In the genomic region with DNA sequence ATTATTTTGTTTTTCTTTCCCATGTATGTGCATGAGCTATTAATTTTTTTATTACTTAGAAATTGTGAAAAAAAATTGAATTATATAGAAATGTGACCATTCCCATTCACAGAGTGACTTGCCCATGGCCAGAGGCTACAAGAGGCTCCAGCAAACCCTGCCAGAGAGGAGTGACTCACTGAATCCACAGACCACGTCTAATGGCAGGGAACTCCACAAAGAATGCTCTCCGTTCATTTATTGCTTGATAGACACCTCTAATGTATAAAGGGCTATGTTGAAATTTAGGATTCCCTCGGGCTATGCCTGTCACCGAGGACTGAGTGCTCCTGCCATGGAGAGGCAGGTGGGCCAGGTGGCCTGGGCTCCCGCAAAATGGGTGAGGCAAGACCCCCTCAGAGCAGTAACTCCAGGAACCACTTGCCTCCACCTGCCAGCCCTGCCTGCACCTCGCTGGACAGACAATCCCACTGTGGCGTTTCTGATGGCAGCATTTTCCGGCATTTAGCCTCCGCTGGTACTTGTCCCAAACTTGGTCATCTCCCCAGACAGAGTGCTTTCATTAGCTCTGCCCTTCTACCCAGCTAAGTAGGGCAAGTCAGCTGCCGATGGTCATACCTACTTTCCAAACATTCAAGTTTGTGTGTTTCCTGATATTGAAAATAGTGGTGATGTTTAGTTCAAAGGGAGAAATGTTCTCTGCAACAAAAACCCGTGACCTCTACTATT, we compare ENCODE assay signal across 12 cellular contexts.
DNase-seq lines count a peak whose midpoint lies in the region; ATAC-seq and TF ChIP-seq lines count a peak whose summit lies in the region.
"Had no signal": no experiment of that assay in that cellular context is flagged by ENCODE, and none has a peak within 500 bp of the region (broad histone marks: within the 10 kb centered on the region; RNA-seq: fewer than 3 reads in every experiment).

No MANE protein-coding gene starts in this region.

- H3K27ac Mint-ChIP-seq in HFFc6 = peak overlapping the region; percentile 72

- peak overlapping the region; percentile 40; the same call in 1 of the 2 replicates for H3K4me3 Mint-ChIP-seq in HFFc6

- H3K36me3 ChIP-seq in SK-N-SH (replicated peaks in 1 of 2; ENCODE audit: control insufficient read depth in 1 of 2, insufficient read depth in 2 of 2, low read length in 1 of 2) (no peaks in the 10 kb centered on the region), uterus (no peaks in the 10 kb centered on the region)

- no peak overlapping the region for H3K9ac ChIP-seq in SK-N-SH

- no peaks in the 10 kb centered on the region for H3K9me2 ChIP-seq in SK-N-SH

- no peaks in the 10 kb centered on the region for H3K79me2 ChIP-seq in SK-N-SH (ENCODE audit: insufficient read depth)

- CTCF ChIA-PET in SK-N-SH (lab: Yijun Ruan, JAX) = interaction anchor here (0.6 to 2.7 kb wide), 5 partner anchors 12 to 198 kb away, joined by 3 to 10 read pairs (median 3); no protein-coding TSS in a partner anchor

- POLR2A ChIA-PET in SK-N-SH (lab: Yijun Ruan, JAX) = no interaction called here

- peak; percentile 55 to 87 for ATAC-seq in left cardiac atrium
- no peak for ATAC-seq in GM18858 (IDR thresholded peaks at IDR 0.05; ENCODE audit: unreplicated experiment)
- ATAC-seq: stimulated activated naive CD8-positive, alpha-beta T cell treated with anti-CD3 and anti-CD28 coated beads, Interleukin-15, Interleukin-2, amounts not matched to agents 100 U/mL and 50 U/mL, for 24 hours had no signal

- H3K27ac ChIP-seq in SK-N-SH (ENCODE audit: low read depth in 2 of 2, low read length in 1 of 2) (no peak overlapping the region; a peak in 1 of 4 replicates), uterus (no peak overlapping the region)
- H3K27ac ChIP-seq: C4-2B had no signal

- H3F3A ChIP-seq in SK-N-SH (replicated peaks; ENCODE audit: insufficient read depth) = peaks cover 15% of the 10 kb centered on the region

- no peak for TF ChIP-seq RAD21 in SK-N-SH (IDR thresholded peaks at IDR 0.05; ENCODE audit: low read length)

- no peaks in the 10 kb centered on the region for H3K9me3 ChIP-seq in SK-N-SH
- no peaks in the 10 kb centered on the region for H3K9me3 ChIP-seq in uterus

- H3K4me2 ChIP-seq in SK-N-SH = no peak overlapping the region

- peak; percentile 45 for DNase-seq in AG08396 (ENCODE audit: low spot score)
- peak; percentile 85 for DNase-seq in HFFc6
- no peak for DNase-seq in SK-N-SH
- no peak for DNase-seq in left cardiac atrium
- no peak for DNase-seq in uterus
- no peak for DNase-seq in HUDEP-2 (lab: John Stamatoyannopoulos, UW; ENCODE audit: unreplicated experiment in 76 of 76)
- no peak for DNase-seq in NCI-H128 (lab: John Stamatoyannopoulos, UW; ENCODE audit: unreplicated experiment)
- DNase-seq: head of caudate nucleus; NCI-H1105 treated with DMSO at 0.1 percent for 48 hours; stimulated activated naive CD8-positive, alpha-beta T cell treated with anti-CD3 and anti-CD28 coated beads, Interleukin-15, Interleukin-2, amounts not matched to agents 100 U/mL and 50 U/mL, for 24 hours had no signal

- H3K27me3 ChIP-seq in SK-N-SH (ENCODE audit: insufficient read depth) (no peaks in the 10 kb centered on the region), uterus (no peaks in the 10 kb centered on the region)

- H3K4me3 ChIP-seq in SK-N-SH (ENCODE audit: low read depth in 2 of 2, low read length in 1 of 2) (no peak overlapping the region), uterus (no peak overlapping the region)

- peaks cover 29% of the 10 kb centered on the region for H3K36me3 Mint-ChIP-seq in HFFc6 (ENCODE audit: low read depth)

- H4K20me1 ChIP-seq in SK-N-SH (ENCODE audit: insufficient read depth) = no peaks in the 10 kb centered on the region

- no peak for TF ChIP-seq POLR2A in uterus (IDR thresholded peaks at IDR 0.05)

- H2AFZ ChIP-seq in SK-N-SH (ENCODE audit: low read depth) = no peak overlapping the region

- peaks cover 2% of the 10 kb centered on the region; the same call in 1 of the 2 replicates for H3K27me3 Mint-ChIP-seq in HFFc6 (ENCODE audit: insufficient read depth)

- 76% methylated on average over 11 of the region's 11 CpGs for WGBS in SK-N-SH (ENCODE audit: low lambda C conversion rate)

- peaks cover 18% of the 10 kb centered on the region for H3K9me3 Mint-ChIP-seq in HFFc6

- TF ChIP-seq CTCF in HFFc6 (IDR thresholded peaks at IDR 0.05) = no peak
- TF ChIP-seq CTCF in SK-N-SH (IDR thresholded peaks at IDR 0.05) = no peak
- no peak for TF ChIP-seq CTCF in uterus (IDR thresholded peaks at IDR 0.05)

- peaks cover 62% of the 10 kb centered on the region for H3K4me1 Mint-ChIP-seq in HFFc6 (ENCODE audit: low read depth)

- TF ChIP-seq EP300 in SK-N-SH (IDR thresholded peaks at IDR 0.05; ENCODE audit: borderline replicate concordance in 1 of 2, low read depth in 1 of 2, low read length in 1 of 2) = no peak

- intact Hi-C loops in left cardiac atrium (cut with DNase I) (no loop called here), uterus (cut with DNase I; ENCODE audit: low total_unique reads) (loop anchor here (5.0 kb wide), 1 partner anchor 66 kb away; no protein-coding TSS in a partner anchor)

- H3K4me1 ChIP-seq in SK-N-SH (ENCODE audit: control insufficient read depth in 1 of 2, insufficient read depth in 2 of 2, low read depth in 1 of 2, low read length in 1 of 2) (peaks cover 10 to 28% of the 10 kb centered on the region in 2 experiments; a peak in 3 of 4 replicates), uterus (no peaks in the 10 kb centered on the region)

TF ChIP-seq in SK-N-SH, 30 proteins besides CTCF, POLR2A, EP300 and RAD21:
- TF ChIP-seq MEF2A (IDR thresholded peaks at IDR 0.05; ENCODE audit: borderline replicate concordance, low read depth) = no peak
- TF ChIP-seq, protein P1, sequence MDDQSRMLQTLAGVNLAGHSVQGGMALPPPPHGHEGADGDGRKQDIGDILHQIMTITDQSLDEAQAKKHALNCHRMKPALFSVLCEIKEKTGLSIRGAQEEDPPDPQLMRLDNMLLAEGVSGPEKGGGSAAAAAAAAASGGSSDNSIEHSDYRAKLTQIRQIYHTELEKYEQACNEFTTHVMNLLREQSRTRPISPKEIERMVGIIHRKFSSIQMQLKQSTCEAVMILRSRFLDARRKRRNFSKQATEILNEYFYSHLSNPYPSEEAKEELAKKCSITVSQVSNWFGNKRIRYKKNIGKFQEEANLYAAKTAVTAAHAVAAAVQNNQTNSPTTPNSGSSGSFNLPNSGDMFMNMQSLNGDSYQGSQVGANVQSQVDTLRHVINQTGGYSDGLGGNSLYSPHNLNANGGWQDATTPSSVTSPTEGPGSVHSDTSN (IDR thresholded peaks at IDR 0.05) = 0 out of 2 replicates have a peak, but pooled peaks have one; percentile 15
- TF ChIP-seq FOSL2 (IDR thresholded peaks at IDR 0.05; ENCODE audit: borderline replicate concordance, low read depth) = peak; percentile 62; the same call in 1 of the 2 replicates
- no peak for TF ChIP-seq RXRA (IDR thresholded peaks at IDR 0.05; ENCODE audit: borderline replicate concordance, low read depth)
- no peak for TF ChIP-seq EZH2phosphoT487 (IDR thresholded peaks at IDR 0.05; ENCODE audit: borderline replicate concordance, low read depth)
- no peak for TF ChIP-seq CHD2 (IDR thresholded peaks at IDR 0.05; ENCODE audit: low read length, partially characterized antibody)
- TF ChIP-seq SIN3A (IDR thresholded peaks at IDR 0.05; ENCODE audit: borderline replicate concordance, low read depth, low read length) = no peak
- no peak for TF ChIP-seq MXI1 (IDR thresholded peaks at IDR 0.05; ENCODE audit: low read depth, low read length)
- TF ChIP-seq FOXM1 (IDR thresholded peaks at IDR 0.05; ENCODE audit: low read depth) = no peak
- TF ChIP-seq NFIC (IDR thresholded peaks at IDR 0.05; ENCODE audit: borderline replicate concordance) = peak; percentile 21; the same call in 1 of the 2 replicates
- TF ChIP-seq, protein P2, sequence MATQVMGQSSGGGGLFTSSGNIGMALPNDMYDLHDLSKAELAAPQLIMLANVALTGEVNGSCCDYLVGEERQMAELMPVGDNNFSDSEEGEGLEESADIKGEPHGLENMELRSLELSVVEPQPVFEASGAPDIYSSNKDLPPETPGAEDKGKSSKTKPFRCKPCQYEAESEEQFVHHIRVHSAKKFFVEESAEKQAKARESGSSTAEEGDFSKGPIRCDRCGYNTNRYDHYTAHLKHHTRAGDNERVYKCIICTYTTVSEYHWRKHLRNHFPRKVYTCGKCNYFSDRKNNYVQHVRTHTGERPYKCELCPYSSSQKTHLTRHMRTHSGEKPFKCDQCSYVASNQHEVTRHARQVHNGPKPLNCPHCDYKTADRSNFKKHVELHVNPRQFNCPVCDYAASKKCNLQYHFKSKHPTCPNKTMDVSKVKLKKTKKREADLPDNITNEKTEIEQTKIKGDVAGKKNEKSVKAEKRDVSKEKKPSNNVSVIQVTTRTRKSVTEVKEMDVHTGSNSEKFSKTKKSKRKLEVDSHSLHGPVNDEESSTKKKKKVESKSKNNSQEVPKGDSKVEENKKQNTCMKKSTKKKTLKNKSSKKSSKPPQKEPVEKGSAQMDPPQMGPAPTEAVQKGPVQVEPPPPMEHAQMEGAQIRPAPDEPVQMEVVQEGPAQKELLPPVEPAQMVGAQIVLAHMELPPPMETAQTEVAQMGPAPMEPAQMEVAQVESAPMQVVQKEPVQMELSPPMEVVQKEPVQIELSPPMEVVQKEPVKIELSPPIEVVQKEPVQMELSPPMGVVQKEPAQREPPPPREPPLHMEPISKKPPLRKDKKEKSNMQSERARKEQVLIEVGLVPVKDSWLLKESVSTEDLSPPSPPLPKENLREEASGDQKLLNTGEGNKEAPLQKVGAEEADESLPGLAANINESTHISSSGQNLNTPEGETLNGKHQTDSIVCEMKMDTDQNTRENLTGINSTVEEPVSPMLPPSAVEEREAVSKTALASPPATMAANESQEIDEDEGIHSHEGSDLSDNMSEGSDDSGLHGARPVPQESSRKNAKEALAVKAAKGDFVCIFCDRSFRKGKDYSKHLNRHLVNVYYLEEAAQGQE (IDR thresholded peaks at IDR 0.05; ENCODE audit: low read depth, low read length) = no peak
- peak; percentile 50 for TF ChIP-seq JUND (IDR thresholded peaks at IDR 0.05)
- no peak for TF ChIP-seq YY1 (IDR thresholded peaks at IDR 0.05; ENCODE audit: low read depth)
- TF ChIP-seq POLR2AphosphoS5 (IDR thresholded peaks at IDR 0.05; ENCODE audit: low read depth, low read length) = no peak
- TF ChIP-seq, protein P3, sequence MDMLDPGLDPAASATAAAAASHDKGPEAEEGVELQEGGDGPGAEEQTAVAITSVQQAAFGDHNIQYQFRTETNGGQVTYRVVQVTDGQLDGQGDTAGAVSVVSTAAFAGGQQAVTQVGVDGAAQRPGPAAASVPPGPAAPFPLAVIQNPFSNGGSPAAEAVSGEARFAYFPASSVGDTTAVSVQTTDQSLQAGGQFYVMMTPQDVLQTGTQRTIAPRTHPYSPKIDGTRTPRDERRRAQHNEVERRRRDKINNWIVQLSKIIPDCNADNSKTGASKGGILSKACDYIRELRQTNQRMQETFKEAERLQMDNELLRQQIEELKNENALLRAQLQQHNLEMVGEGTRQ (IDR thresholded peaks at IDR 0.05; ENCODE audit: borderline replicate concordance, low read depth, low read length) = no peak
- no peak for TF ChIP-seq GATA2 (CRISPR knock-in tag; IDR thresholded peaks at IDR 0.05)
- no peak for TF ChIP-seq FOXJ3 (CRISPR knock-in tag; IDR thresholded peaks at IDR 0.05)
- TF ChIP-seq TCF12 (IDR thresholded peaks at IDR 0.05) = peak; percentile 36

Comparison
In these comparisons a context has a peak if more than half of its experiments do, and no peak if none do; other contexts are left out.
1. DNase-seq: peak in AG08396 (single experiment) and HFFc6 (single experiment); none in SK-N-SH (single experiment), left cardiac atrium (single experiment), uterus (0 of 2), HUDEP-2 (0 of 76) and NCI-H128 (single experiment).